ENCODE assay signal across 16 cellular contexts in genomic region chr16:50338371-50339231, GRCh38. TPM values are rescaled to one million over a fixed set of nuclear protein-coding genes. Genes with fewer than 3 reads are reported as not detected.
DNase-seq lines count a peak whose midpoint lies in the region; ATAC-seq and TF ChIP-seq lines count a peak whose summit lies in the region.
"Had no signal": no experiment of that assay in that cellular context is flagged by ENCODE, and none has a peak within 500 bp of the region (broad histone marks: within the 10 kb centered on the region; RNA-seq: fewer than 3 reads in every experiment).

No MANE protein-coding gene starts in this region.

- no peaks in the 10 kb centered on the region for H3K9me3 ChIP-seq in CD4-positive, alpha-beta memory T cell (ENCODE audit: control insufficient read depth in 1 of 2, low read length in 2 of 2)
- no peaks in the 10 kb centered on the region for H3K9me3 ChIP-seq in mucosa of descending colon
- H3K9me3 ChIP-seq: breast epithelium, psoas muscle had no signal

- peaks cover 34% of the 10 kb centered on the region for H3K4me1 ChIP-seq in CD4-positive, alpha-beta memory T cell (ENCODE audit: insufficient read depth, low read length)
- peaks cover 5% of the 10 kb centered on the region for H3K4me1 ChIP-seq in mucosa of descending colon (ENCODE audit: low read depth)
- H3K4me1 ChIP-seq: breast epithelium had no signal

- ATAC-seq in activated naive CD8-positive, alpha-beta T cell treated with anti-CD3 and anti-CD28 coated beads, Interleukin-2, amount 10 ng/mL, durations not matched to agents 7 days and 5 days (ENCODE audit: low read depth), result no peak
- ATAC-seq in mucosa of descending colon (peak; percentile 31), GM18858 (IDR thresholded peaks at IDR 0.05; ENCODE audit: unreplicated experiment) (no peak)
- ATAC-seq: psoas muscle had no signal

- peak; percentile 51 to 86 (median 73) for DNase-seq in CD4-positive, alpha-beta memory T cell
- DNase-seq in LHCN-M2 (ENCODE audit: low read depth) (peak; percentile 17), mucosa of descending colon (no peak), OCI-M2 (lab: John Stamatoyannopoulos, UW; ENCODE audit: unreplicated experiment) (no peak), SK-N-DZ (ENCODE audit: low spot score) (no peak), superior temporal gyrus (ENCODE audit: extremely low spot score) (no peak)
- DNase-seq in activated naive CD8-positive, alpha-beta T cell treated with anti-CD3 and anti-CD28 coated beads, Interleukin-2, amount 10 ng/mL, durations not matched to agents 7 days and 5 days, result no peak
- DNase-seq: activated CD8-positive, alpha-beta memory T cell treated with anti-CD3 and anti-CD28 coated beads, Interleukin-2, amount 50 U/mL, for 48 hours; GDM1; Karpas-422; NCI-H1930; psoas muscle; stimulated activated CD4-positive, alpha-beta T cell treated with anti-CD3 and anti-CD28 coated beads, Interleukin-4, amount 100 ng/mL, for 24 hours had no signal

- H3K27ac ChIP-seq in CD4-positive, alpha-beta memory T cell (ENCODE audit: low read depth, low read length), result peak overlapping the region; percentile 79
- H3K27ac ChIP-seq: breast epithelium, psoas muscle had no signal

- TF ChIP-seq CTCF in mucosa of descending colon (IDR thresholded peaks at IDR 0.05), result no peak

- no peaks in the 10 kb centered on the region for H3K27me3 ChIP-seq in CD4-positive, alpha-beta memory T cell (ENCODE audit: insufficient read depth, low read length)
- H3K27me3 ChIP-seq: breast epithelium had no signal

- H3K36me3 ChIP-seq in CD4-positive, alpha-beta memory T cell (ENCODE audit: insufficient read depth, low read length), result peaks cover 15% of the 10 kb centered on the region
- H3K36me3 ChIP-seq in mucosa of descending colon (ENCODE audit: low read depth), result no peaks in the 10 kb centered on the region
- H3K36me3 ChIP-seq: breast epithelium had no signal

- H3K27ac Mint-ChIP-seq in CD4-positive, alpha-beta memory T cell, result peak overlapping the region; percentile 88 to 99 (median 95)
- peak overlapping the region; percentile 2 for H3K27ac Mint-ChIP-seq in activated naive CD8-positive, alpha-beta T cell treated with anti-CD3 and anti-CD28 coated beads, Interleukin-2, amount 10 ng/mL, durations not matched to agents 7 days and 5 days

- peaks cover 38 to 57% of the 10 kb centered on the region in 2 donors for H3K36me3 Mint-ChIP-seq in CD4-positive, alpha-beta memory T cell
- H3K36me3 Mint-ChIP-seq in activated naive CD8-positive, alpha-beta T cell treated with anti-CD3 and anti-CD28 coated beads, Interleukin-2, amount 10 ng/mL, durations not matched to agents 7 days and 5 days, result peaks cover 18% of the 10 kb centered on the region

- POLR2A ChIA-PET in CD4-positive, alpha-beta memory T cell (lab: Charles Lee; ENCODE audit: partially characterized antibody), result interaction anchor here (0.7 to 9.4 kb wide), 27 partner anchors 12 to 468 kb away, joined by 3 to 277 read pairs (median 5); partner anchors contain the start of genes ADCY7, BRD7, CNEP1R1 and CYLD
- POLR2A ChIA-PET in activated naive CD8-positive, alpha-beta T cell treated with anti-CD3 and anti-CD28 coated beads, Interleukin-2, amount 10 ng/mL, durations not matched to agents 7 days and 5 days (lab: Charles Lee), result no interaction called here

- intact Hi-C loops in CD4-positive, alpha-beta memory T cell (cut with micrococcal nuclease), result loop anchor here (1.0 kb wide), 2 partner anchors 11 to 17 kb away; no protein-coding TSS in a partner anchor
- intact Hi-C loops in mucosa of descending colon (cut with DNase I, micrococcal nuclease), result no loop called here

- H3K27me3 Mint-ChIP-seq in CD4-positive, alpha-beta memory T cell, result no peaks in the 10 kb centered on the region
- no peaks in the 10 kb centered on the region for H3K27me3 Mint-ChIP-seq in activated naive CD8-positive, alpha-beta T cell treated with anti-CD3 and anti-CD28 coated beads, Interleukin-2, amount 10 ng/mL, durations not matched to agents 7 days and 5 days

- no peak overlapping the region for H3K4me3 ChIP-seq in CD4-positive, alpha-beta memory T cell (ENCODE audit: low read length in 2 of 2)
- no peak overlapping the region for H3K4me3 ChIP-seq in mucosa of descending colon
- H3K4me3 ChIP-seq: breast epithelium, psoas muscle had no signal

- H3K9me3 Mint-ChIP-seq in CD4-positive, alpha-beta memory T cell, result no peaks in the 10 kb centered on the region
- H3K9me3 Mint-ChIP-seq in activated naive CD8-positive, alpha-beta T cell treated with anti-CD3 and anti-CD28 coated beads, Interleukin-2, amount 10 ng/mL, durations not matched to agents 7 days and 5 days, result no peaks in the 10 kb centered on the region
- H3K9me3 Mint-ChIP-seq: CD14-positive monocyte had no signal

- H3K4me3 Mint-ChIP-seq in CD4-positive, alpha-beta memory T cell, result peak overlapping the region; percentile 2 to 72 (median 49)
- H3K4me3 Mint-ChIP-seq in activated naive CD8-positive, alpha-beta T cell treated with anti-CD3 and anti-CD28 coated beads, Interleukin-2, amount 10 ng/mL, durations not matched to agents 7 days and 5 days, result no peak overlapping the region
- H3K4me3 Mint-ChIP-seq: CD14-positive monocyte had no signal

- H3K4me1 Mint-ChIP-seq in CD4-positive, alpha-beta memory T cell, result peaks cover 25 to 61% (median 44%) of the 10 kb centered on the region in 4 donors
- peaks cover 15% of the 10 kb centered on the region for H3K4me1 Mint-ChIP-seq in activated naive CD8-positive, alpha-beta T cell treated with anti-CD3 and anti-CD28 coated beads, Interleukin-2, amount 10 ng/mL, durations not matched to agents 7 days and 5 days

- CTCF ChIA-PET in CD4-positive, alpha-beta memory T cell (lab: Charles Lee; ENCODE audit: partially characterized antibody), result interaction anchor here (0.7 to 9.8 kb wide), 6 partner anchors 10 to 306 kb away, joined by 3 to 135 read pairs (median 4); no protein-coding TSS in a partner anchor

RNA-seq across cellular contexts. Expression of gene BRD7, which starts 30.2 kb away (rescaled TPM):
- 10 to 100 TPM; 86.6 to 97.7 TPM for total RNA-seq in CD4-positive, alpha-beta memory T cell
- 10 to 100 TPM; 18.1 to 67.3 TPM for polyA plus RNA-seq in CD4-positive, alpha-beta memory T cell
- total RNA-seq in LHCN-M2 (2014; rRNA removed) (47.1 and 49.1 TPM in 2 replicates), mucosa of descending colon (10 to 100 TPM; 50.8 to 79.6 (median 56.1) TPM)
- polyA plus RNA-seq in LHCN-M2 (2012), result 24.0 TPM
- 10 to 100 TPM; 81.4 to 84.3 TPM for total RNA-seq in activated naive CD8-positive, alpha-beta T cell treated with anti-CD3 and anti-CD28 coated beads, Interleukin-2, amount 10 ng/mL, durations not matched to agents 7 days and 5 days
- polyA plus RNA-seq in SK-N-DZ (2014; cell fraction: cytosol; rRNA removed), result 102 TPM in 2 replicates
- 74.8 and 92.0 TPM in 2 replicates for polyA plus RNA-seq in SK-N-DZ (2014; cell fraction: nucleus; rRNA removed)

Comparison
In these comparisons a context has a peak if more than half of its experiments do, and no peak if none do; other contexts are left out.
1. DNase-seq: peak in CD4-positive, alpha-beta memory T cell (5 of 5) and LHCN-M2 (single experiment); none in activated naive CD8-positive, alpha-beta T cell treated with anti-CD3 and anti-CD28 coated beads, Interleukin-2, amount 10 ng/mL, durations not matched to agents 7 days and 5 days (single experiment), mucosa of descending colon (0 of 3), OCI-M2 (single experiment), SK-N-DZ (single experiment) and superior temporal gyrus (single experiment).